1 cellular context compared by ENCODE assay signal in genomic region chr21:32592929-32593502, GRCh38.
TF ChIP-seq lines count a peak whose summit lies in the region.

No MANE protein-coding gene starts in this region.

TF ChIP-seq in HepG2, 621 proteins besides CTCF, POLR2A, EP300 and RAD21 (continued from another document and continues in another):
- TF ChIP-seq ZNF770 (CRISPR knock-in tag; IDR thresholded peaks at IDR 0.05) (peak; percentile 54; the same call in 1 of the 2 replicates), CREM (IDR thresholded peaks at IDR 0.05) (peak; percentile 89), CREM (CRISPR knock-in tag; IDR thresholded peaks at IDR 0.05) (no peak), ZBTB34 (CRISPR knock-in tag; IDR thresholded peaks at IDR 0.05) (peak; percentile 93), ZNF503 (CRISPR knock-in tag; IDR thresholded peaks at IDR 0.05) (peak; percentile 98), HMG20B (CRISPR knock-in tag; conservative IDR thresholded peaks at IDR 0.05) (peak; percentile 100), ZFP1 (CRISPR knock-in tag; IDR thresholded peaks at IDR 0.05) (0 out of 2 replicates have a peak, but pooled peaks have one; percentile 65), CHD4 (IDR thresholded peaks at IDR 0.05; ENCODE audit: borderline replicate concordance, low read length) (peak; percentile 81; the same call in 1 of the 2 replicates), MXD3 (CRISPR knock-in tag; IDR thresholded peaks at IDR 0.05) (no peak), U2AF2 (IDR thresholded peaks at IDR 0.05; ENCODE audit: low read depth, low read length) (no peak), ZNF660 (CRISPR knock-in tag; IDR thresholded peaks at IDR 0.05; ENCODE audit: borderline replicate concordance, low read depth) (no peak), E2F1 (CRISPR knock-in tag; IDR thresholded peaks at IDR 0.05) (no peak), PITX1 (CRISPR knock-in tag; IDR thresholded peaks at IDR 0.05) (peak; percentile 100), ZNF251 (CRISPR knock-in tag; IDR thresholded peaks at IDR 0.05) (no peak), ZBTB10 (CRISPR knock-in tag; IDR thresholded peaks at IDR 0.05; ENCODE audit: borderline replicate concordance) (peak; percentile 76; the same call in 1 of the 2 replicates), ZFP82 (CRISPR knock-in tag; IDR thresholded peaks at IDR 0.05; ENCODE audit: borderline replicate concordance) (no peak), ZSCAN25 (CRISPR knock-in tag; IDR thresholded peaks at IDR 0.05) (peak; percentile 69; the same call in 1 of the 2 replicates), POGZ (CRISPR knock-in tag; IDR thresholded peaks at IDR 0.05) (peak; percentile 82), ZNF12 (CRISPR knock-in tag; IDR thresholded peaks at IDR 0.05) (peak; percentile 67; the same call in 1 of the 2 replicates), ZBTB25 (CRISPR knock-in tag; IDR thresholded peaks at IDR 0.05) (0 out of 2 replicates have a peak, but pooled peaks have one; percentile 39), MLX (CRISPR knock-in tag; IDR thresholded peaks at IDR 0.05) (peak; percentile 85), ZNF224 (CRISPR knock-in tag; IDR thresholded peaks at IDR 0.05) (peak; percentile 82; the same call in 1 of the 2 replicates), TEAD3 (CRISPR knock-in tag; optimal IDR thresholded peaks at IDR 0.05; ENCODE audit: borderline replicate concordance) (peak; percentile 90), GLI4 (CRISPR knock-in tag; IDR thresholded peaks at IDR 0.05; ENCODE audit: borderline replicate concordance) (peak; percentile 50; the same call in 1 of the 2 replicates), MATR3 (CRISPR knock-in tag; IDR thresholded peaks at IDR 0.05) (no peak), ZBTB38 (CRISPR knock-in tag; IDR thresholded peaks at IDR 0.05) (peak; percentile 71), PLSCR1 (CRISPR knock-in tag; IDR thresholded peaks at IDR 0.05; ENCODE audit: borderline replicate concordance) (no peak), ZSCAN12 (CRISPR knock-in tag; IDR thresholded peaks at IDR 0.05) (no peak), ZNF20 (CRISPR knock-in tag; IDR thresholded peaks at IDR 0.05) (no peak), MTERF4 (CRISPR knock-in tag; IDR thresholded peaks at IDR 0.05) (0 out of 2 replicates have a peak, but pooled peaks have one; percentile 26), ASH2L (IDR thresholded peaks at IDR 0.05; ENCODE audit: insufficient read length, low read depth, low read length) (peak; percentile 64), NFATC3 (CRISPR knock-in tag; IDR thresholded peaks at IDR 0.05) (no peak), ZNF737 (CRISPR knock-in tag; IDR thresholded peaks at IDR 0.05; ENCODE audit: borderline replicate concordance) (no peak; the same call in 1 of the 2 replicates), SALL1 (CRISPR knock-in tag; IDR thresholded peaks at IDR 0.05) (peak; percentile 96), ZNF761 (CRISPR knock-in tag; conservative IDR thresholded peaks at IDR 0.05) (no peak; the same call in 1 of the 2 replicates), KMT2A (CRISPR knock-in tag; IDR thresholded peaks at IDR 0.05) (peak; percentile 49; the same call in 1 of the 2 replicates), CSRNP1 (CRISPR knock-in tag; IDR thresholded peaks at IDR 0.05) (peak; percentile 57; the same call in 1 of the 2 replicates), ZNF275 (CRISPR knock-in tag; IDR thresholded peaks at IDR 0.05; ENCODE audit: borderline replicate concordance) (0 out of 2 replicates have a peak, but pooled peaks have one; percentile 39), BCL6 (CRISPR knock-in tag; IDR thresholded peaks at IDR 0.05) (peak; percentile 97), MAZ (IDR thresholded peaks at IDR 0.05; ENCODE audit: borderline replicate concordance, low read depth, low read length) (no peak), MAZ (CRISPR knock-in tag; IDR thresholded peaks at IDR 0.05; ENCODE audit: low read depth) (no peak; the same call in 1 of the 2 replicates), ZNF207 (IDR thresholded peaks at IDR 0.05; ENCODE audit: borderline replicate concordance) (no peak), MIER2 (CRISPR knock-in tag; IDR thresholded peaks at IDR 0.05) (peak; percentile 81), CREB1 (IDR thresholded peaks at IDR 0.05) (no peak), CREB1 (CRISPR knock-in tag; IDR thresholded peaks at IDR 0.05) (peak; percentile 76), MTF2 (CRISPR knock-in tag; IDR thresholded peaks at IDR 0.05; ENCODE audit: borderline replicate concordance) (no peak), TRIM24 (CRISPR knock-in tag; IDR thresholded peaks at IDR 0.05) (no peak), ZNF33B (CRISPR knock-in tag; IDR thresholded peaks at IDR 0.05) (0 out of 2 replicates have a peak, but pooled peaks have one; percentile 47), SMYD3 (CRISPR knock-in tag; IDR thresholded peaks at IDR 0.05) (peak; percentile 52; the same call in 1 of the 2 replicates), ZNF274 (CRISPR knock-in tag; IDR thresholded peaks at IDR 0.05) (peak; percentile 80; the same call in 1 of the 2 replicates), ZNF136 (CRISPR knock-in tag; IDR thresholded peaks at IDR 0.05; ENCODE audit: low read depth) (peak; percentile 87; the same call in 1 of the 2 replicates), ZNF879 (CRISPR knock-in tag; IDR thresholded peaks at IDR 0.05) (0 out of 2 replicates have a peak, but pooled peaks have one; percentile 61), PHF8 (CRISPR knock-in tag; IDR thresholded peaks at IDR 0.05) (peak; percentile 51)
